Comparison of ENCODE assay signal across 33 cellular contexts in genomic region chr10:114278884-114279191, GRCh38. TPM values are rescaled to one million over a fixed set of nuclear protein-coding genes. Genes with fewer than 3 reads are reported as not detected.
"Had no signal": no experiment of that assay in that cellular context is flagged by ENCODE, and none has a peak within 500 bp of the region (broad histone marks: within the 10 kb centered on the region; RNA-seq: fewer than 3 reads in every experiment).

No MANE protein-coding gene starts in this region.

- H3K27ac ChIP-seq: body of pancreas, breast epithelium, SJCRH30, SK-N-MC, WERI-Rb-1 had no signal

- H3K4me3 ChIP-seq: body of pancreas, breast epithelium, K562, SJCRH30, SK-N-MC had no signal

- H3K36me3 ChIP-seq: breast epithelium, SJCRH30, WERI-Rb-1 had no signal

- H3K4me1 ChIP-seq: body of pancreas, breast epithelium, SJCRH30 had no signal

- H3K27me3 ChIP-seq: body of pancreas, breast epithelium had no signal

- H3K9me3 ChIP-seq: body of pancreas, breast epithelium had no signal

- FAIRE-seq: astrocyte, K562 had no signal

- DNase-seq: activated CD4-positive, alpha-beta memory T cell treated with anti-CD3 and anti-CD28 coated beads, Interleukin-2, amount 10 ng/mL, durations not matched to agents 7 days and 5 days; activated CD4-positive, alpha-beta T cell treated with anti-CD3 and anti-CD28 coated beads for 1 hour; activated CD4-positive, alpha-beta T cell treated with anti-CD3 and anti-CD28 coated beads for 48 hours; activated CD4-positive, CD25-positive, alpha-beta regulatory T cell; activated CD8-positive, alpha-beta memory T cell treated with anti-CD3 and anti-CD28 coated beads for 24 hours; activated CD8-positive, alpha-beta memory T cell treated with anti-CD3 and anti-CD28 coated beads, Interleukin-2, amount 10 ng/mL, durations not matched to agents 7 days and 5 days; activated CD8-positive, alpha-beta memory T cell treated with anti-CD3 and anti-CD28 coated beads, Interleukin-2, amount 50 U/mL, for 48 hours; activated effector memory CD4-positive, alpha-beta T cell treated with Interleukin-2 at 50 U/mL for 16 hours; activated naive CD8-positive, alpha-beta T cell treated with anti-CD3 and anti-CD28 coated beads, Interleukin-2, amount 10 ng/mL, durations not matched to agents 7 days and 5 days; activated T-cell treated with anti-CD3 and anti-CD28 coated beads, Interleukin-2, amount 50 U/mL, for 48 hours; amygdala; NCI-H1048; NCI-H1105 treated with DMSO at 0.1 percent for 48 hours; NCI-H1436; NCI-H1694 treated with DMSO at 0.1 percent for 48 hours; NCI-H2029; NCI-H345; NCI-H524 treated with DMSO at 0.1 percent for 48 hours; SHP77; SJCRH30; T1000; WERI-Rb-1 had no signal

- ATAC-seq: activated CD8-positive, alpha-beta memory T cell treated with anti-CD3 and anti-CD28 coated beads, Interleukin-2, amount 10 ng/mL, durations not matched to agents 7 days and 5 days; body of pancreas; K562 had no signal

RNA-seq across cellular contexts. Expression of gene VWA2, which starts 39.8 kb away (rescaled TPM):
- total RNA-seq: activated CD4-positive, alpha-beta memory T cell treated with anti-CD3 and anti-CD28 coated beads, Interleukin-2, amount 10 ng/mL, durations not matched to agents 7 days and 5 days; activated CD8-positive, alpha-beta memory T cell treated with anti-CD3 and anti-CD28 coated beads, Interleukin-2, amount 10 ng/mL, durations not matched to agents 7 days and 5 days; activated naive CD8-positive, alpha-beta T cell treated with anti-CD3 and anti-CD28 coated beads, Interleukin-2, amount 10 ng/mL, durations not matched to agents 7 days and 5 days; cardiac septum; K562; MCF 10A; NCI-H460; RPMI7951; SJCRH30; T-helper 1 cell treated with Interleukin-12 subunit alpha and Interleukin-12 subunit beta and Interleukin-4 antibody, amounts not matched to agents 30 ng/mL and 1 ng/mL, for 36 hours; T-helper 2 cell treated with Interferon-gamma antibody and Interleukin-4, amounts not matched to agents 100 ng/mL and 5 ng/mL, for 36 hours had no signal
- polyA plus RNA-seq: K562 had no signal
